8 cellular contexts compared by ENCODE assay signal in the genomic region with DNA sequence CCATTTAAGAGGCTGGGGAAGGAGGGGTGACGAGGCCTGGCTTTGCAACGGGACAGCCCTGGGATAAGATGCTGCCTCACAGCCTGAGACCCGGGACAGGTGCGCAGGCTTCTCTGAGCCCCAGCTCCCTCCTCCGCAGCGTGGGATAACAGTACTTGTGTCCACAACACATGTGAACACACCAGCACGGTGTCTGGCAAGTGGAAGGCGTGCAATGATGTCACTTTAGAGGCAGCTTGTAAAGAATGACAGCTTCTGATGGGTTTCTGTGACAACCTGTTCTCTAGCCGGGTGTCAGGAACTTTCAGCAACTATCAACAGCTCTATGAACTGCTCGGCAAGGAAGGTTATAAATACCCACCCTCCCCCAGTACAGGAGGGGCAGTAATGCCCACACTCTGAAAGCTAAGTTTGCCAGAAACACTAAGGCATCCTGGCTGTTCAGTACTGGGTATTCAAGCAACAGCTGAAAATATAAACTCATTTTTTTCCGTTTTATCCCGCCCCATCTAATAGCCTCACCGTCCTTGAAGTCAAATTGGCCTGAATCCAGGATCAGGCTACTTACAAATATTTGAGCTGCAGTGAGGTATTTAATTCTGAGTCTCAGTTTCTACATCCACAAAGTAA. TPM values are rescaled to one million over a fixed set of nuclear protein-coding genes. Genes with fewer than 3 reads are reported as not detected.
DNase-seq lines count a peak whose midpoint lies in the region; ATAC-seq, FAIRE-seq and TF ChIP-seq lines count a peak whose summit lies in the region.

No MANE protein-coding gene starts in this region.

- H3K9me3 Mint-ChIP-seq in nephron, result no peaks in the 10 kb centered on the region

- ATAC-seq in Panc1 (no peak), GM19395 (IDR thresholded peaks at IDR 0.05; ENCODE audit: unreplicated experiment) (no peak), HG03175 (IDR thresholded peaks at IDR 0.05; ENCODE audit: unreplicated experiment) (no peak)

- H3K4me3 Mint-ChIP-seq in nephron, result peak overlapping the region in 2 of 3 experiments; percentile 28 to 48

- no peak overlapping the region for H2BK20ac ChIP-seq in H1 (ENCODE audit: low read length)

- H3K36me3 Mint-ChIP-seq in nephron (ENCODE audit: low read depth), result peaks cover 48% of the 10 kb centered on the region

- no peak overlapping the region for H2BK120ac ChIP-seq in H1 (replicated peaks; ENCODE audit: low read depth, low read length)

- H3K9ac ChIP-seq in BLaER1 treated with 17β-estradiol and CSF1 and Interleukin-3, amounts not matched to agents 10 nM and 100 nM, result peak overlapping the region in 9 of 11 experiments; percentile 20 to 80 (median 74); a peak in 14 of 22 replicates
- peak overlapping the region in 1 of 4 experiments; percentile 46; a peak in 1 of 7 replicates for H3K9ac ChIP-seq in H1 (replicated peaks in 1 of 4; ENCODE audit: extremely low read depth in 1 of 4, low read depth in 3 of 4, low read length in 3 of 4)

- DNase-seq in Panc1 (ENCODE audit: low read depth, low spot score) (no peak), H1 (ENCODE audit: low read depth in 1 of 2, low spot score in 2 of 2) (no peak), DMS153 (lab: John Stamatoyannopoulos, UW) (no peak), Kasumi-1 (lab: John Stamatoyannopoulos, UW) (no peak)

- H3K4me1 Mint-ChIP-seq in nephron, result peaks cover 80% of the 10 kb centered on the region

- intact Hi-C loops in Panc1 (cut with micrococcal nuclease; ENCODE audit: unreplicated experiment), result no loop called here

- TF ChIP-seq EP300 in H1 (IDR thresholded peaks at IDR 0.05; ENCODE audit: borderline replicate concordance in 1 of 2, low read depth in 2 of 2, low read length in 2 of 2), result no peak

- H4K20me1 ChIP-seq in BLaER1 treated with 17β-estradiol and CSF1 and Interleukin-3, amounts not matched to agents 10 nM and 100 nM, result peaks cover 98 to 100% (median 100%) of the 10 kb centered on the region in 11 experiments
- H4K20me1 ChIP-seq in H1 (replicated peaks in 1 of 2; ENCODE audit: control insufficient read depth in 1 of 2, insufficient read depth in 2 of 2, low read length in 2 of 2), result peaks cover 3 to 33% of the 10 kb centered on the region in 2 experiments

- BruUV-seq in Panc1 (replicated peaks; lab: Mats Ljungman, UMichigan), result no TSS peak

- H3K23me2 ChIP-seq in H1 (ENCODE audit: low read depth, low read length), result no peaks in the 10 kb centered on the region

- peaks cover 13% of the 10 kb centered on the region for H3K79me1 ChIP-seq in H1 (ENCODE audit: low read depth, low read length)

- H3K27ac Mint-ChIP-seq in nephron, result peak overlapping the region; percentile 95 to 100 (median 99)

- CTCF ChIA-PET in Panc1 (lab: Charles Lee), result interaction anchor here (1.1 kb wide), 1 partner anchor 142 kb away, joined by 4 read pairs; no protein-coding TSS in a partner anchor
- CTCF ChIA-PET in H1 (lab: Charles Lee; ENCODE audit: partially characterized antibody), result interaction anchor here (0.9 to 6.7 kb wide), 12 partner anchors 10 to 158 kb away, joined by 3 to 37 read pairs (median 4); no protein-coding TSS in a partner anchor

- peaks cover 67 to 99% (median 97%) of the 10 kb centered on the region in 10 experiments for H3K4me1 ChIP-seq in BLaER1 treated with 17β-estradiol and CSF1 and Interleukin-3, amounts not matched to agents 10 nM and 100 nM
- H3K4me1 ChIP-seq in Panc1 (ENCODE audit: control insufficient read depth, insufficient read depth, low read length) (peaks cover 95% of the 10 kb centered on the region), H1 (replicated peaks in 1 of 4; ENCODE audit: control insufficient read depth in 3 of 4, insufficient read depth in 4 of 4, low read length in 3 of 4) (peaks cover 9 to 35% (median 28%) of the 10 kb centered on the region in 4 experiments)

- POLR2A ChIA-PET in Panc1 (lab: Charles Lee), result no interaction called here
- POLR2A ChIA-PET in H1 (lab: Charles Lee; ENCODE audit: partially characterized antibody), result interaction anchor here (0.6 to 4.2 kb wide), 22 partner anchors 7 to 173 kb away, joined by 3 to 39 read pairs (median 4); a partner anchor contains a TSS

- peak overlapping the region; percentile 89 to 98 (median 93) for H3K4me2 ChIP-seq in BLaER1 treated with 17β-estradiol and CSF1 and Interleukin-3, amounts not matched to agents 10 nM and 100 nM
- no peak overlapping the region; a peak in 1 of 4 replicates for H3K4me2 ChIP-seq in H1 (ENCODE audit: insufficient read depth in 1 of 2, low read depth in 2 of 2, low read length in 2 of 2)

- no peaks in the 10 kb centered on the region for H3K27me3 ChIP-seq in BLaER1 treated with 17β-estradiol and CSF1 and Interleukin-3, amounts not matched to agents 10 nM and 100 nM
- H3K27me3 ChIP-seq in Panc1 (ENCODE audit: control insufficient read depth, insufficient read depth, low read length) (no peaks in the 10 kb centered on the region), H1 (replicated peaks in 1 of 4; ENCODE audit: control insufficient read depth in 3 of 4, extremely low read depth in 1 of 4, insufficient read depth in 3 of 4, low read length in 3 of 4) (no peaks in the 10 kb centered on the region)

- H2AK5ac ChIP-seq in H1 (ENCODE audit: low read depth, low read length), result peak overlapping the region; percentile 99; the same call in 1 of the 2 replicates

- no peak overlapping the region for H2AFZ ChIP-seq in H1 (ENCODE audit: low read length)

- no peak overlapping the region for H3K23ac ChIP-seq in H1 (ENCODE audit: insufficient read length)

- H2BK5ac ChIP-seq in H1 (ENCODE audit: low read depth, low read length), result peak overlapping the region; percentile 25; the same call in 1 of the 2 replicates

- H4K5ac ChIP-seq in H1 (ENCODE audit: insufficient read length, low read depth, low read length), result no peak overlapping the region

- peak overlapping the region; percentile 100 for H2BK12ac ChIP-seq in H1 (ENCODE audit: low read depth, low read length)

- no peak overlapping the region for H4K91ac ChIP-seq in H1 (replicated peaks; ENCODE audit: insufficient read length, low read length)

- no peak for FAIRE-seq in H1 (lab: Jason Lieb, UNC)

- no peak overlapping the region for H3K56ac ChIP-seq in H1 (replicated peaks; ENCODE audit: insufficient read length, low read depth, low read length)

- H4K8ac ChIP-seq in H1 (ENCODE audit: extremely low read depth, insufficient read depth, low read length), result no peak overlapping the region

- H3K18ac ChIP-seq in H1 (ENCODE audit: extremely low read depth, low read length), result no peak overlapping the region

- peak overlapping the region; percentile 21 for H3K4ac ChIP-seq in H1 (replicated peaks; ENCODE audit: insufficient read length, low read depth, low read length)

- H3K36me3 ChIP-seq in BLaER1 treated with 17β-estradiol and CSF1 and Interleukin-3, amounts not matched to agents 10 nM and 100 nM, result peaks cover 64 to 100% (median 89%) of the 10 kb centered on the region in 11 experiments
- peaks cover 17% of the 10 kb centered on the region for H3K36me3 ChIP-seq in Panc1 (ENCODE audit: control insufficient read depth, insufficient read depth, low read length)
- H3K36me3 ChIP-seq in H1 (ENCODE audit: control insufficient read depth in 2 of 4, insufficient read depth in 4 of 4, low read length in 3 of 4), result peaks cover 18 to 42% (median 32%) of the 10 kb centered on the region in 4 experiments; a peak in 7 of 8 replicates

- no peak overlapping the region for H3K14ac ChIP-seq in H1 (ENCODE audit: insufficient read length)

- peaks cover 0 to 65% of the 10 kb centered on the region in 2 experiments; a peak in 2 of 4 replicates for H3K79me2 ChIP-seq in H1 (ENCODE audit: control insufficient read depth in 1 of 2, insufficient read depth in 2 of 2, low read length in 2 of 2)

- WGBS in H1 (ENCODE audit: extremely low coverage in 1 of 2, insufficient coverage in 1 of 2, insufficient read length in 1 of 2, insufficient replicate concordance in 2 of 2, low coverage in 1 of 2, low lambda C conversion rate in 2 of 2, missing lambda C conversion rate in 1 of 2), 2 experiments, result 90% methylated on average over 13 of the region's 13 CpGs; no CpG with 5 or more reads in 1 of the 2 experiments

- TF ChIP-seq POLR2A in H1 (IDR thresholded peaks at IDR 0.05; ENCODE audit: control extremely low read depth in 1 of 2, low read depth in 2 of 2, low read length in 2 of 2), result peak; percentile 42 to 48; a peak in 2 of 3 replicates

- peak overlapping the region in 10 of 11 experiments; percentile 41 to 92 (median 84); a peak in 19 of 22 replicates for H3K27ac ChIP-seq in BLaER1 treated with 17β-estradiol and CSF1 and Interleukin-3, amounts not matched to agents 10 nM and 100 nM
- peak overlapping the region; percentile 89 for H3K27ac ChIP-seq in Panc1 (ENCODE audit: low read length)
- peak overlapping the region; percentile 98 for H3K27ac ChIP-seq in H1 (ENCODE audit: low read depth, low read length)

- no peaks in the 10 kb centered on the region for H3K9me3 ChIP-seq in BLaER1 treated with 17β-estradiol and CSF1 and Interleukin-3, amounts not matched to agents 10 nM and 100 nM (replicated peaks in 1 of 11)
- H3K9me3 ChIP-seq in Panc1 (ENCODE audit: control insufficient read depth, insufficient read depth, low read depth, low read length) (no peaks in the 10 kb centered on the region), H1 (ENCODE audit: insufficient read depth in 2 of 2, low read depth in 1 of 2, low read length in 1 of 2) (no peaks in the 10 kb centered on the region)

- H3K27me3 Mint-ChIP-seq in nephron (ENCODE audit: low read depth), result no peaks in the 10 kb centered on the region

- H3K4me3 ChIP-seq in BLaER1 treated with 17β-estradiol and CSF1 and Interleukin-3, amounts not matched to agents 10 nM and 100 nM, result no peak overlapping the region
- H3K4me3 ChIP-seq in Panc1 (ENCODE audit: low read depth in 2 of 2, low read length in 2 of 2), result no peak overlapping the region
- H3K4me3 ChIP-seq in H1 (ENCODE audit: extremely low read depth in 1 of 4, insufficient read depth in 2 of 4, low read depth in 3 of 4, low read length in 4 of 4), result no peak overlapping the region

- in situ Hi-C loops in Panc1 (cut with HindIII; ENCODE audit: low pct_unique_long_range_greater_than_20kb, low sequenced_read_pairs), result no loop called here

- no peak overlapping the region for H2BK15ac ChIP-seq in H1 (ENCODE audit: low read length)

- TF ChIP-seq RAD21 in H1 (IDR thresholded peaks at IDR 0.05 in 1 of 2, conservative IDR thresholded peaks at IDR 0.05 in 1 of 2; ENCODE audit: low read depth in 2 of 2, low read length in 2 of 2), result no peak

- TF ChIP-seq CTCF in Panc1 (IDR thresholded peaks at IDR 0.05) (no peak), H1 (IDR thresholded peaks at IDR 0.05; ENCODE audit: control extremely low read depth in 1 of 3, insufficient read depth in 1 of 3, low read depth in 1 of 3, low read length in 3 of 3) (no peak), nephron (IDR thresholded peaks at IDR 0.05; ENCODE audit: unreplicated experiment in 3 of 3) (no peak)

RNA-seq across cellular contexts. Expression of a gene that starts 59.7 kb away (rescaled TPM):
- total RNA-seq in Panc1 (2021; ENCODE audit: unreplicated experiment), result 788 TPM
- 1,068 TPM for polyA plus RNA-seq in Panc1 (2012; ENCODE audit: insufficient read length)
- 295 and 322 TPM in 2 replicates for total RNA-seq in H1 (2021; fragmentation: NEBNext Ultra II Directional; extraction: Animal tissue kit (Norgen Biotek cat#: 25700))
- polyA plus RNA-seq in H1 (2011; rRNA removed), result 24.9 and 37.2 TPM in 2 replicates
- 53.6 TPM for polyA plus RNA-seq in H1 (2011; cell fraction: cytosol; rRNA removed)
- 110 TPM for polyA plus RNA-seq in H1 (2011; cell fraction: nucleus; rRNA removed)
- 140 to 212 TPM (median 199 TPM) in 4 replicates for polyA plus RNA-seq in H1 (2012, experiment 1 of 2)
- 59.9 TPM for polyA plus RNA-seq in H1 (2012, experiment 2 of 2)
- 89.1 TPM for polyA plus RNA-seq in H1 (2013, experiment 1 of 2)
- polyA plus RNA-seq in H1 (2013, experiment 2 of 2), result 76.1 TPM
- polyA minus RNA-seq in H1 (2011; rRNA and poly(A)+ RNA removed), result 273 and 366 TPM in 2 replicates
- 92.9 TPM for polyA minus RNA-seq in H1 (2011; cell fraction: cytosol; rRNA and poly(A)+ RNA removed)
- 95.2 TPM for polyA minus RNA-seq in H1 (2011; cell fraction: nucleus; rRNA and poly(A)+ RNA removed)

Comparison
In these comparisons a context has a peak if more than half of its experiments do, and no peak if none do; other contexts are left out.
1. H3K4me2 ChIP-seq: peak in BLaER1 treated with 17β-estradiol and CSF1 and Interleukin-3, amounts not matched to agents 10 nM and 100 nM (11 of 11); none in H1 (0 of 2).
2. Peak in every context shown above with its lines, with median percentiles within 50 percentile points of each other: H3K27ac ChIP-seq.